ENCODE assay signal across 8 cellular contexts in genomic region chr16:24670623-24671454, GRCh38. TPM values are rescaled to one million over a fixed set of nuclear protein-coding genes. Genes with fewer than 3 reads are reported as not detected.
DNase-seq lines count a peak whose midpoint lies in the region; ATAC-seq, FAIRE-seq and TF ChIP-seq lines count a peak whose summit lies in the region.

No MANE protein-coding gene starts in this region.

- 29 to 32% methylated on average over 22 of the region's 22 CpGs for WGBS in sigmoid colon, 2 donors

- H3K4me3 ChIP-seq in astrocyte (ENCODE audit: insufficient read depth, low read depth, low read length) = peak overlapping the region; percentile 31
- H3K4me3 ChIP-seq in sigmoid colon = peak overlapping the region in 1 of 4 donors; percentile 24

- peak overlapping the region; percentile 80 for H3K9ac ChIP-seq in astrocyte (ENCODE audit: low read length)

- H3K27me3 ChIP-seq in astrocyte (ENCODE audit: insufficient read depth, low read length) (no peaks in the 10 kb centered on the region), sigmoid colon (no peaks in the 10 kb centered on the region)

- peak overlapping the region; percentile 99 for H3K27ac Mint-ChIP-seq in astrocyte (ENCODE audit: unreplicated experiment)

- H3K27me3 Mint-ChIP-seq in astrocyte (ENCODE audit: low read depth, unreplicated experiment) = no peaks in the 10 kb centered on the region

- DNase-seq in DMS 273 treated with DMSO at 0.1 percent for 48 hours (lab: John Stamatoyannopoulos, UW) (peak; percentile 77), NCI-H1092 treated with DMSO at 0.1 percent for 48 hours (lab: John Stamatoyannopoulos, UW) (peak; percentile 93), astrocyte (ENCODE audit: low read depth) (peak; percentile 90), hippocampal formation (lab: John Stamatoyannopoulos, UW) (peak; percentile 62 to 65), sigmoid colon (peak; percentile 87), erythroblast (lab: John Stamatoyannopoulos, UW) (no peak)
- DNase-seq in activated naive CD4-positive, alpha-beta T cell treated with Interleukin-2 at 50 U/mL for 16 hours = no peak

- TF ChIP-seq EP300 in sigmoid colon (IDR thresholded peaks at IDR 0.05) = no peak

- no peaks in the 10 kb centered on the region for H3K9me3 Mint-ChIP-seq in astrocyte (ENCODE audit: unreplicated experiment)

- TF ChIP-seq POLR2A in sigmoid colon (IDR thresholded peaks at IDR 0.05) (no peak), erythroblast (IDR thresholded peaks at IDR 0.05; ENCODE audit: low read length) (no peak)

- H3K4me3 Mint-ChIP-seq in astrocyte (ENCODE audit: unreplicated experiment) = peak overlapping the region; percentile 67

- H3K4me2 ChIP-seq in astrocyte (ENCODE audit: low read length) = peak overlapping the region; percentile 83

- no peaks in the 10 kb centered on the region for H3K36me3 Mint-ChIP-seq in astrocyte (ENCODE audit: low read depth, unreplicated experiment)

- H3K79me2 ChIP-seq in astrocyte (ENCODE audit: insufficient read depth, low read length) = no peaks in the 10 kb centered on the region

- H3K4me1 ChIP-seq in astrocyte (ENCODE audit: insufficient read depth, low read length) (peaks cover 30% of the 10 kb centered on the region), sigmoid colon (peaks cover 0 to 35% (median 34%) of the 10 kb centered on the region in 4 donors)

- TF ChIP-seq CTCF in astrocyte (IDR thresholded peaks at IDR 0.05; ENCODE audit: insufficient read depth, low read depth, low read length) (no peak), sigmoid colon (IDR thresholded peaks at IDR 0.05) (no peak)

- no peaks in the 10 kb centered on the region for H4K20me1 ChIP-seq in astrocyte (ENCODE audit: insufficient read depth, low read length)

- no peak for ATAC-seq in HG03565 (IDR thresholded peaks at IDR 0.05; ENCODE audit: unreplicated experiment)

- H3K9me3 ChIP-seq in astrocyte (ENCODE audit: insufficient read depth, low read depth, low read length) = no peaks in the 10 kb centered on the region
- no peaks in the 10 kb centered on the region for H3K9me3 ChIP-seq in sigmoid colon

- peak; percentile 62 for FAIRE-seq in astrocyte (lab: Jason Lieb, UNC)

- intact Hi-C loops in sigmoid colon (cut with DNase I) = no loop called here

- H3K36me3 ChIP-seq in astrocyte (ENCODE audit: insufficient read depth, low read length) (no peaks in the 10 kb centered on the region), sigmoid colon (no peaks in the 10 kb centered on the region)

- H3K27ac ChIP-seq in astrocyte (ENCODE audit: low read depth, low read length) = peak overlapping the region; percentile 87
- peak overlapping the region; percentile 13 to 88 (median 77) for H3K27ac ChIP-seq in sigmoid colon

- peak overlapping the region; percentile 68 for H2AFZ ChIP-seq in astrocyte (ENCODE audit: low read depth, low read length)

- peaks cover 18% of the 10 kb centered on the region for H3K4me1 Mint-ChIP-seq in astrocyte (ENCODE audit: low read depth, unreplicated experiment)

RNA-seq across cellular contexts. Expression of gene TNRC6A, which starts 58.6 kb away (rescaled TPM):
- total RNA-seq in astrocyte (48.6 and 51.1 TPM in 2 replicates), sigmoid colon (100 to 1,000 TPM in 1 of 4 donors, 10 to 100 TPM in 3; 42.8 to 129 (median 64.9) TPM)
- 10 to 100 TPM in 1 of 3 donors, 1 to 10 TPM in 2; 4.6 to 18.9 (median 5.4) TPM for polyA plus RNA-seq in sigmoid colon

Comparison
In these comparisons a context has a peak if more than half of its experiments do, and no peak if none do; other contexts are left out.
1. DNase-seq: peak in DMS 273 treated with DMSO at 0.1 percent for 48 hours (single experiment), NCI-H1092 treated with DMSO at 0.1 percent for 48 hours (single experiment), astrocyte (single experiment), hippocampal formation (2 of 2) and sigmoid colon (single experiment); none in erythroblast (0 of 2) and activated naive CD4-positive, alpha-beta T cell treated with Interleukin-2 at 50 U/mL for 16 hours (single experiment).